Comparison of ENCODE assay signal across 13 cellular contexts in the genomic region with DNA sequence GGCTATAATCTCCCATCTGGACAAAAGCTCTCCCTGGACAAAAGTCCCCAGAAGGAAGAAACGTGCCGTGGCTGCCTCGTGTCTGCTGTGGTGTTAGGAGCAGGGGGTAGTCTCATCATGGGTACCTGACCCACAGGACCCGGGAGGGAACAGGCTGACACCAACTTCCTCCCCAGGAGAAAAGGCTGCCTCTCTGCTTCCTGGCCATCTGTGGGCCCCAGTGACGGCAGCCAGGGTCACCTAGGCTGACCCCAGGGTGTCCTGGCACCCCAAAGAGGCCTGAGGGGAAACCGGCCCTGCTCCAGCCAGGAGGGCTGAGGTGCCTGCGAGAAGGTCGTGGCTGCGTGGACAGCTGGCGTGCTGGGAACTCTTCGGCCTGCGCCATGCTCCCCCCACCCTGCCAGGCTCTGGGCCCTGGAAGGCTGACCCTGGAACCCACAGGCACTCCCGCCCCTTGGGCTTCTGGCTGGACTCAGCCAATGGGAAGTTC.
DNase-seq lines count a peak whose midpoint lies in the region; ATAC-seq, FAIRE-seq and TF ChIP-seq lines count a peak whose summit lies in the region.
"Had no signal": no experiment of that assay in that cellular context is flagged by ENCODE, and none has a peak within 500 bp of the region (broad histone marks: within the 10 kb centered on the region; RNA-seq: fewer than 3 reads in every experiment).

No MANE protein-coding gene starts in this region.

- H3K27ac ChIP-seq in BLaER1 treated with 17β-estradiol and CSF1 and Interleukin-3, amounts not matched to agents 10 nM and 100 nM, result peak overlapping the region in 8 of 11 experiments; percentile 0 to 60 (median 36); a peak in 12 of 22 replicates
- H3K27ac ChIP-seq in sigmoid colon (peak overlapping the region; percentile 79 to 98 (median 88)), coronary artery (peak overlapping the region in 1 of 2 donors; percentile 60)
- H3K27ac ChIP-seq: foreskin keratinocyte had no signal

- FAIRE-seq in frontal cortex (lab: Jason Lieb, UNC), result no peak
- FAIRE-seq: RCC 7860, TTC549 had no signal

- no peak for TF ChIP-seq POLR2A in sigmoid colon (IDR thresholded peaks at IDR 0.05)

- H3K4me1 ChIP-seq in BLaER1 treated with 17β-estradiol and CSF1 and Interleukin-3, amounts not matched to agents 10 nM and 100 nM, result peaks cover 41 to 78% (median 58%) of the 10 kb centered on the region in 10 experiments
- peaks cover 15% of the 10 kb centered on the region for H3K4me1 ChIP-seq in adipocyte (ENCODE audit: control insufficient read depth, insufficient read depth, low read length)
- peaks cover 0 to 68% (median 60%) of the 10 kb centered on the region in 4 donors for H3K4me1 ChIP-seq in sigmoid colon
- H3K4me1 ChIP-seq: foreskin keratinocyte had no signal

- no peak overlapping the region for H3K4me3 ChIP-seq in BLaER1 treated with 17β-estradiol and CSF1 and Interleukin-3, amounts not matched to agents 10 nM and 100 nM
- H3K4me3 ChIP-seq in adipocyte (ENCODE audit: low read length) (no peak overlapping the region), sigmoid colon (no peak overlapping the region), coronary artery (no peak overlapping the region)

- 68 to 81% methylated on average over 13 of the region's 13 CpGs for WGBS in sigmoid colon, 2 donors

- peaks cover 13 to 18% (median 16%) of the 10 kb centered on the region in 3 donors for H3K27me3 Mint-ChIP-seq in immature natural killer cell (ENCODE audit: low read depth in 3 of 3)
- H3K27me3 Mint-ChIP-seq: stimulated activated naive CD8-positive, alpha-beta T cell treated with anti-CD3 and anti-CD28 coated beads, Interleukin-15, Interleukin-2, amounts not matched to agents 100 ng/mL and 50 ng/mL, for 24 hours had no signal

- peak overlapping the region; percentile 57 to 81 (median 76) for H3K4me2 ChIP-seq in BLaER1 treated with 17β-estradiol and CSF1 and Interleukin-3, amounts not matched to agents 10 nM and 100 nM

- peaks cover 43 to 76% (median 59%) of the 10 kb centered on the region in 11 experiments for H3K36me3 ChIP-seq in BLaER1 treated with 17β-estradiol and CSF1 and Interleukin-3, amounts not matched to agents 10 nM and 100 nM
- H3K36me3 ChIP-seq in adipocyte (ENCODE audit: control insufficient read depth, insufficient read depth, low read length, severe bottlenecking) (peaks cover 27% of the 10 kb centered on the region), sigmoid colon (peaks cover 0 to 31% (median 22%) of the 10 kb centered on the region in 4 donors)

- intact Hi-C loops in sigmoid colon (cut with DNase I), result no loop called here

- no peak for ATAC-seq in HG03025 (IDR thresholded peaks at IDR 0.05; ENCODE audit: low FRiP score, unreplicated experiment)
- ATAC-seq: foreskin keratinocyte had no signal

- H3K9me3 Mint-ChIP-seq in immature natural killer cell, result no peaks in the 10 kb centered on the region
- H3K9me3 Mint-ChIP-seq: stimulated activated naive CD8-positive, alpha-beta T cell treated with anti-CD3 and anti-CD28 coated beads, Interleukin-15, Interleukin-2, amounts not matched to agents 100 ng/mL and 50 ng/mL, for 24 hours had no signal

- no peak for TF ChIP-seq CTCF in sigmoid colon (IDR thresholded peaks at IDR 0.05)
- no peak for TF ChIP-seq CTCF in coronary artery (IDR thresholded peaks at IDR 0.05)

- TF ChIP-seq EP300 in sigmoid colon (IDR thresholded peaks at IDR 0.05), result no peak

- peaks cover 58 to 72% of the 10 kb centered on the region in 2 donors for H3K4me1 Mint-ChIP-seq in immature natural killer cell

- peaks cover 12 to 42% (median 30%) of the 10 kb centered on the region in 3 donors for H3K36me3 Mint-ChIP-seq in immature natural killer cell

- H3K9ac ChIP-seq in BLaER1 treated with 17β-estradiol and CSF1 and Interleukin-3, amounts not matched to agents 10 nM and 100 nM, result peak overlapping the region; percentile 11 to 59 (median 35); a peak in 14 of 22 replicates
- peak overlapping the region; percentile 37 for H3K9ac ChIP-seq in adipocyte (ENCODE audit: low read length)

- H3K27ac Mint-ChIP-seq in immature natural killer cell, result peak overlapping the region; percentile 35 to 84 (median 72)
- H3K27ac Mint-ChIP-seq: stimulated activated naive CD8-positive, alpha-beta T cell treated with anti-CD3 and anti-CD28 coated beads, Interleukin-15, Interleukin-2, amounts not matched to agents 100 ng/mL and 50 ng/mL, for 24 hours had no signal

- peak overlapping the region; percentile 16 to 66 (median 55) for H3K4me3 Mint-ChIP-seq in immature natural killer cell
- H3K4me3 Mint-ChIP-seq: stimulated activated naive CD8-positive, alpha-beta T cell treated with anti-CD3 and anti-CD28 coated beads, Interleukin-15, Interleukin-2, amounts not matched to agents 100 ng/mL and 50 ng/mL, for 24 hours had no signal

- H4K20me1 ChIP-seq in BLaER1 treated with 17β-estradiol and CSF1 and Interleukin-3, amounts not matched to agents 10 nM and 100 nM, result peaks cover 31 to 99% (median 60%) of the 10 kb centered on the region in 11 experiments; a peak in 21 of 22 replicates

- no peaks in the 10 kb centered on the region for H3K27me3 ChIP-seq in BLaER1 treated with 17β-estradiol and CSF1 and Interleukin-3, amounts not matched to agents 10 nM and 100 nM
- H3K27me3 ChIP-seq in adipocyte (replicated peaks; ENCODE audit: control insufficient read depth, insufficient read depth, low read length), result no peaks in the 10 kb centered on the region
- H3K27me3 ChIP-seq in sigmoid colon, result no peaks in the 10 kb centered on the region
- H3K27me3 ChIP-seq: foreskin keratinocyte had no signal

- no peaks in the 10 kb centered on the region for H3K9me3 ChIP-seq in BLaER1 treated with 17β-estradiol and CSF1 and Interleukin-3, amounts not matched to agents 10 nM and 100 nM (replicated peaks in 1 of 11)
- H3K9me3 ChIP-seq in adipocyte (ENCODE audit: control insufficient read depth, low read length) (no peaks in the 10 kb centered on the region), sigmoid colon (no peaks in the 10 kb centered on the region)

- DNase-seq in adipocyte (ENCODE audit: low read depth) (no peak), immature natural killer cell (peak in 1 of 3 donors; percentile 29), sigmoid colon (no peak), HPDE6-E6E7 (ENCODE audit: extremely low spot score) (no peak), coronary artery (ENCODE audit: low spot score) (no peak), frontal cortex (ENCODE audit: low spot score in 2 of 2) (no peak)
- DNase-seq: activated T-cell treated with anti-CD3 and anti-CD28 coated beads, Interleukin-2, amount 50 U/mL, for 1 hour; foreskin keratinocyte had no signal
